8 cellular contexts compared by ENCODE assay signal in genomic region chr20:1313236-1313964, GRCh38. TPM values are rescaled to one million over a fixed set of nuclear protein-coding genes. Genes with fewer than 3 reads are reported as not detected.
A peak's percentile ranks its signal among the peaks of the same experiment; 100 is the strongest.
DNase-seq lines count a peak whose midpoint lies in the region; ATAC-seq and TF ChIP-seq lines count a peak whose summit lies in the region.

No MANE protein-coding gene starts in this region.

- H3K4me3 ChIP-seq in Peyer's patch (peak overlapping the region in 2 of 4 donors; percentile 12 to 28), fibroblast of villous mesenchyme (ENCODE audit: low read depth, low read length) (peak overlapping the region; percentile 42)

- no peak for ATAC-seq in GM21381 (IDR thresholded peaks at IDR 0.05; ENCODE audit: unreplicated experiment)

- peaks cover 0 to 6% (median 0%) of the 10 kb centered on the region in 3 donors for H3K27me3 Mint-ChIP-seq in CD14-positive monocyte (ENCODE audit: low read depth in 3 of 3)
- H3K27me3 Mint-ChIP-seq in neural crest cell (ENCODE audit: low read depth): no peaks in the 10 kb centered on the region

- H3K36me3 ChIP-seq in Peyer's patch: peaks cover 0 to 52% (median 0%) of the 10 kb centered on the region in 3 donors

- no peaks in the 10 kb centered on the region for H3K27me3 ChIP-seq in Peyer's patch

- H3K36me3 Mint-ChIP-seq in CD14-positive monocyte (no peaks in the 10 kb centered on the region), neural crest cell (ENCODE audit: low read depth) (no peaks in the 10 kb centered on the region)

- H3K4me3 Mint-ChIP-seq in CD14-positive monocyte (no peak overlapping the region), neural crest cell (no peak overlapping the region)

- peaks cover 0 to 11% (median 2%) of the 10 kb centered on the region in 4 donors for H3K4me1 ChIP-seq in Peyer's patch

- H3K4me1 Mint-ChIP-seq in CD14-positive monocyte (peaks cover 8% of the 10 kb centered on the region), neural crest cell (peaks cover 10% of the 10 kb centered on the region)

- peak; percentile 100 for TF ChIP-seq CTCF in CD14-positive monocyte (IDR thresholded peaks at IDR 0.05)
- TF ChIP-seq CTCF in Peyer's patch (IDR thresholded peaks at IDR 0.05): peak; percentile 70 to 98 (median 90)
- TF ChIP-seq CTCF in fibroblast of villous mesenchyme (IDR thresholded peaks at IDR 0.05; ENCODE audit: insufficient read depth, low read depth, low read length): peak; percentile 93
- TF ChIP-seq CTCF in neural crest cell (conservative IDR thresholded peaks at IDR 0.05): peak; percentile 99

- TF ChIP-seq POLR2A in Peyer's patch (IDR thresholded peaks at IDR 0.05): no peak

- no peak overlapping the region for H3K27ac ChIP-seq in Peyer's patch
- H3K27ac ChIP-seq in substantia nigra (ENCODE audit: low read depth, low read length, poor library complexity, severe bottlenecking): no peak overlapping the region

- no peaks in the 10 kb centered on the region for H3K9me3 Mint-ChIP-seq in CD14-positive monocyte
- no peaks in the 10 kb centered on the region for H3K9me3 Mint-ChIP-seq in neural crest cell

- intact Hi-C loops in CD14-positive monocyte (cut with micrococcal nuclease): loop anchor here (2.0 to 5.0 kb wide), 3 partner anchors 124 to 189 kb away; no protein-coding TSS in a partner anchor

- DNase-seq in CD14-positive monocyte (ENCODE audit: low spot score): no peak
- DNase-seq in HT1080 (ENCODE audit: low read depth): peak; percentile 37
- DNase-seq in Peyer's patch: peak; percentile 51 to 80 (median 77)
- peak; percentile 57 for DNase-seq in activated T-helper 9 cell treated with anti-CD3 and anti-CD28 coated beads, Interleukin-2, amount 50 U/mL, for 16 hours (ENCODE audit: low read depth)
- peak; percentile 83 for DNase-seq in fibroblast of villous mesenchyme (ENCODE audit: low read depth)
- DNase-seq in neural crest cell (ENCODE audit: low read depth, low spot score): peak; percentile 83
- DNase-seq in substantia nigra (lab: John Stamatoyannopoulos, UW): peak in 46 of 49 donors; percentile 18 to 79 (median 62)

- no peaks in the 10 kb centered on the region for H3K9me3 ChIP-seq in Peyer's patch

- H3K27ac Mint-ChIP-seq in CD14-positive monocyte (no peak overlapping the region), neural crest cell (ENCODE audit: unreplicated experiment) (no peak overlapping the region)

RNA-seq across cellular contexts. Expression of gene SDCBP2, which starts 15.5 kb away (rescaled TPM):
- polyA plus RNA-seq in CD14-positive monocyte: under 1 TPM; 0.69 to 0.71 TPM
- 0.67 and 1.1 TPM in 2 replicates for total RNA-seq in HT1080 (2014; rRNA removed; shearing (Covaris generic))
- polyA plus RNA-seq in HT1080 (2015; cell fraction: cytosol; rRNA removed): 0.89 and 1.00 TPM in 2 replicates
- polyA plus RNA-seq in HT1080 (2015; cell fraction: nucleus; rRNA removed): 1.9 and 2.9 TPM in 2 replicates
- total RNA-seq in Peyer's patch: 100 to 1,000 TPM in 3 of 4 donors, 10 to 100 TPM in 1; 29.7 to 361 (median 306) TPM
- 0.43 and 1.3 TPM in 2 replicates for total RNA-seq in fibroblast of villous mesenchyme
- 1.6 and 2.4 TPM in 2 replicates for total RNA-seq in neural crest cell

RNA-seq across cellular contexts. Expression of gene SNPH, which starts 47.3 kb away (rescaled TPM):
- under 1 TPM in 1 of 2 donors, not detected in 1; 0.10 TPM for polyA plus RNA-seq in CD14-positive monocyte
- total RNA-seq in HT1080 (2014; rRNA removed; shearing (Covaris generic)): 7.3 and 7.8 TPM in 2 replicates
- polyA plus RNA-seq in HT1080 (2015; cell fraction: cytosol; rRNA removed): 2.9 and 3.3 TPM in 2 replicates
- polyA plus RNA-seq in HT1080 (2015; cell fraction: nucleus; rRNA removed): 4.5 and 4.6 TPM in 2 replicates
- 1 to 10 TPM in 3 of 4 donors, under 1 TPM in 1; 0.53 to 6.6 (median 2.4) TPM for total RNA-seq in Peyer's patch
- total RNA-seq in fibroblast of villous mesenchyme: 8.7 and 10.8 TPM in 2 replicates
- total RNA-seq in neural crest cell: 3.0 and 3.3 TPM in 2 replicates
